Comparison of ENCODE assay signal across 15 cellular contexts in the genomic region with DNA sequence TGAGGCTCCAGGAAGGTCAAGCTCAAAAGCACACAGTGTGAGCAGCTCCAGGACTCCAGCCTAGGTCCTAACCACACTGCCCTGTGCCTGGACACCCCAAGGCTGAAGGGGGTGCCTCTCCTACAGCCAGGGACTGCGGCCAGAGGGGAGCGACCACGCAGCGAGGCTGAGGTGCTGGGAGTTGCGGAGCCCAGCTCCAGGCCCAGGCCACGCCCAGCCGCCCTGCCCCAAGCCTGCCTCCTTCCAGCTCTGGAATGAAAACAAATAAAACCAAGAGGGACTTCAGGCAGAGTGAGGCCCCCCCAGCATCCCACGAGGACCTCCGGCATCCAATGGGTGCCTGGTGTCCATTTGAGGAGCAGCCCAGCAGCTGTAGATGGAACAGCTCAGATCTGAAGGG.
"Had no signal": no experiment of that assay in that cellular context is flagged by ENCODE, and none has a peak within 500 bp of the region (broad histone marks: within the 10 kb centered on the region; RNA-seq: fewer than 3 reads in every experiment).

No MANE protein-coding gene starts in this region.

- DNase-seq: activated CD4-positive, alpha-beta T cell treated with anti-CD3 and anti-CD28 coated beads, Interleukin-2, amount 50 U/mL, for 4 hours; activated CD4-positive, CD25-positive, alpha-beta regulatory T cell treated with anti-CD3 and anti-CD28 coated beads, Interleukin-2, amount 50 U/mL, for 72 hours; activated gamma-delta T cell; activated naive CD8-positive, alpha-beta T cell treated with anti-CD3 and anti-CD28 coated beads, Interleukin-2, amount 10 ng/mL, durations not matched to agents 7 days and 5 days; activated T-cell treated with anti-CD3 and anti-CD28 coated beads, Interleukin-2, amount 50 U/mL, for 24 hours; anterior cingulate cortex; stimulated activated CD4-positive, alpha-beta T cell treated with anti-CD3 and anti-CD28 coated beads, Interleukin-4, amount 100 ng/mL, for 1 hour; stimulated activated CD8-positive, alpha-beta memory T cell treated with anti-CD3 and anti-CD28 coated beads, Interleukin-4, amount 100 ng/mL, for 48 hours; stimulated activated naive CD8-positive, alpha-beta T cell treated with anti-CD3 and anti-CD28 coated beads, Interleukin-15, amount 100 ng/mL, for 72 hours; SW 1271; testis had no signal

- ATAC-seq: esophagus mucosa; left lobe of liver; stimulated activated naive CD8-positive, alpha-beta T cell treated with anti-CD3 and anti-CD28 coated beads, Interleukin-15, amount 100 ng/mL, for 72 hours had no signal

- H3K4me1 ChIP-seq: testis had no signal

- H3K4me3 ChIP-seq: sigmoid colon, testis had no signal

- H3K27me3 ChIP-seq: sigmoid colon, testis had no signal

- H3K27ac ChIP-seq: neutrophil, sigmoid colon, testis had no signal

- H3K9me3 ChIP-seq: neutrophil, sigmoid colon, testis had no signal

- H3K36me3 ChIP-seq: neutrophil, sigmoid colon had no signal
